Comparison of ENCODE assay signal across 8 cellular contexts in the genomic region with DNA sequence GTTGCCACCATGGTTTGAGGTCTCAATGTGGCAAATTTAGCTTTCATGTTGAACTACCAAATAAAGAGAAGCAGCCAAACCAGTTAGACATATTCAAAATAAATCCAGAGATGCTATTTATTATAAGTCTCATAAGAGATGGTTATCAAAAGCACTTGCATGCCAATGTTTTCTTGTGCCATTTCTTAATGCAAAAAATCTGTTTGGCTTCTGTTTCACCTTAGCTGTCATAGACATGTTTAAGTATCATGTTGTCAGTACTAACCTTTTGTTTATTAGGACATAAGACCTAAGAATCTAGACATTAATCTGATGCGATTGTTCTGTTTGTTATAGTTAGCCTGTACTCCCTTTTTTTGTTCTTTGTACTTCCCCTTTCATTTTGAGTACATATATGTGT.
DNase-seq lines count a peak whose midpoint lies in the region; ATAC-seq, FAIRE-seq and TF ChIP-seq lines count a peak whose summit lies in the region.
"Not testable (repeated sequence)": the region's sequence is repeated elsewhere in the genome, so short reads cannot be mapped to it uniquely, and the experiment has no call there.

No MANE protein-coding gene starts in this region.

- POLR2A ChIA-PET in activated B cell treated with CpG ODN at 0.5 μM for 24 hours (lab: Charles Lee) = not testable (repeated sequence)

- H3K27ac Mint-ChIP-seq in IgD-negative memory B cell = peak overlapping the region; percentile 72 to 95 (median 93)
- H3K27ac Mint-ChIP-seq in T-helper 17 cell = peak overlapping the region; percentile 86
- peak overlapping the region; percentile 76 for H3K27ac Mint-ChIP-seq in activated B cell treated with CpG ODN at 0.5 μM for 24 hours
- peak overlapping the region; percentile 95 for H3K27ac Mint-ChIP-seq in memory B cell
- peak overlapping the region; percentile 27 to 72 for H3K27ac Mint-ChIP-seq in natural killer cell

- peak overlapping the region in 3 of 4 donors; percentile 71 to 75 (median 74) for H3K4me3 Mint-ChIP-seq in IgD-negative memory B cell
- not testable (repeated sequence) for H3K4me3 Mint-ChIP-seq in T-helper 17 cell, activated B cell treated with CpG ODN at 0.5 μM for 24 hours, natural killer cell
- peak overlapping the region; percentile 66 for H3K4me3 Mint-ChIP-seq in memory B cell

- H3K27me3 Mint-ChIP-seq in IgD-negative memory B cell; T-helper 17 cell; activated B cell treated with CpG ODN at 0.5 μM for 24 hours; memory B cell; natural killer cell (ENCODE audit: low read depth in 2 of 2): not testable (repeated sequence)

- not testable (repeated sequence) for H3K36me3 Mint-ChIP-seq in IgD-negative memory B cell; T-helper 17 cell (ENCODE audit: low read depth); memory B cell; natural killer cell
- H3K36me3 Mint-ChIP-seq in activated B cell treated with CpG ODN at 0.5 μM for 24 hours (ENCODE audit: low read depth) = peaks cover 16% of the 10 kb centered on the region

- TF ChIP-seq CTCF in AG09319 (IDR thresholded peaks at IDR 0.05; ENCODE audit: low read depth, low read length); activated B cell treated with CpG ODN at 0.5 μM for 24 hours (IDR thresholded peaks at IDR 0.05); natural killer cell (IDR thresholded peaks at IDR 0.05): not testable (repeated sequence)

- H3K9me3 ChIP-seq in T-helper 17 cell (ENCODE audit: control insufficient read depth, low read length, poor library complexity, severe bottlenecking) = not testable (repeated sequence)

- DNase-seq in AG09319 (ENCODE audit: extremely low read depth, low read depth) (peak; percentile 57), OCI-M1 (lab: John Stamatoyannopoulos, UW) (peak; percentile 13)
- not testable (repeated sequence) for DNase-seq in T-helper 17 cell; activated B cell treated with CpG ODN at 0.5 μM for 24 hours; memory B cell (ENCODE audit: low spot score in 2 of 2); natural killer cell

- CTCF ChIA-PET in activated B cell treated with CpG ODN at 0.5 μM for 24 hours (lab: Charles Lee) = not testable (repeated sequence)

- intact Hi-C loops in activated B cell treated with CpG ODN at 0.5 μM for 24 hours (cut with micrococcal nuclease) (loop anchor here (1.0 to 5.0 kb wide), 4 partner anchors 47 to 292 kb away; a partner anchor contains a TSS), natural killer cell (cut with micrococcal nuclease) (loop anchor here (5.0 kb wide), 1 partner anchor 192 kb away; no protein-coding TSS in a partner anchor)

- not testable (repeated sequence) for H3K9me3 Mint-ChIP-seq in IgD-negative memory B cell, activated B cell treated with CpG ODN at 0.5 μM for 24 hours, memory B cell, natural killer cell

- not testable (repeated sequence) for ATAC-seq in T-helper 17 cell; activated B cell treated with CpG ODN at 0.5 μM for 24 hours (ENCODE audit: low read depth); natural killer cell
- peak; percentile 23 for ATAC-seq in memory B cell (ENCODE audit: low read depth)

- H3K4me1 Mint-ChIP-seq in IgD-negative memory B cell (peaks cover 11 to 16% (median 12%) of the 10 kb centered on the region in 3 donors), activated B cell treated with CpG ODN at 0.5 μM for 24 hours (peaks cover 19% of the 10 kb centered on the region), memory B cell (peaks cover 11% of the 10 kb centered on the region), natural killer cell (peaks cover 9 to 10% of the 10 kb centered on the region in 2 donors)
- not testable (repeated sequence) for H3K4me1 Mint-ChIP-seq in T-helper 17 cell

- peak; percentile 47 for FAIRE-seq in colon (lab: Jason Lieb, UNC)
